Comparison of ENCODE assay signal across 8 cellular contexts in genomic region chr19:34359140-34359953, GRCh38. TPM values are rescaled to one million over a fixed set of nuclear protein-coding genes. Genes with fewer than 3 reads are reported as not detected.
DNase-seq lines count a peak whose midpoint lies in the region; ATAC-seq and TF ChIP-seq lines count a peak whose summit lies in the region.

No MANE protein-coding gene starts in this region.

- peak; percentile 80 to 94 (median 90) for DNase-seq in CD4-positive, alpha-beta T cell
- DNase-seq in NCI-H748 (lab: John Stamatoyannopoulos, UW; ENCODE audit: unreplicated experiment): peak; percentile 100
- peak; percentile 89 to 93 for DNase-seq in activated CD4-positive, alpha-beta T cell treated with anti-CD3 and anti-CD28 coated beads, Interleukin-2, amount 50 U/mL, for 4 hours
- DNase-seq in dorsolateral prefrontal cortex: peak; percentile 85 to 96 (median 93)
- peak; percentile 93 to 98 for DNase-seq in lower leg skin (ENCODE audit: low spot score in 2 of 2)
- peak; percentile 96 to 98 for DNase-seq in stimulated activated CD4-positive, alpha-beta T cell treated with anti-CD3 and anti-CD28 coated beads, Interleukin-4, amount 100 ng/mL, for 48 hours (ENCODE audit: low read depth in 2 of 2)

- TF ChIP-seq CTCF in CD4-positive, alpha-beta T cell (IDR thresholded peaks at IDR 0.05): peak; percentile 74
- TF ChIP-seq CTCF in dorsolateral prefrontal cortex (IDR thresholded peaks at IDR 0.05 in 54 of 56, conservative IDR thresholded peaks at IDR 0.05 in 2 of 56; ENCODE audit: low read depth in 1 of 56, partially characterized antibody in 56 of 56): peak; percentile 39 to 86 (median 72)
- TF ChIP-seq CTCF in lower leg skin (IDR thresholded peaks at IDR 0.05): no peak

- H3K9me3 Mint-ChIP-seq in CD4-positive, alpha-beta T cell: no peaks in the 10 kb centered on the region

- H3K36me3 Mint-ChIP-seq in CD4-positive, alpha-beta T cell (ENCODE audit: low read depth): peaks cover 8% of the 10 kb centered on the region

- no peaks in the 10 kb centered on the region for H3K27me3 Mint-ChIP-seq in CD4-positive, alpha-beta T cell

- H3K27ac ChIP-seq in CD4-positive, alpha-beta T cell (ENCODE audit: low read depth, low read length): peak overlapping the region; percentile 57
- H3K27ac ChIP-seq in dorsolateral prefrontal cortex: peak overlapping the region; percentile 67 to 97 (median 90)

- 6 to 9% methylated on average over 24 to 50 of the region's 61 CpGs for WGBS in lower leg skin, 2 donors

- no peaks in the 10 kb centered on the region for H3K9me3 ChIP-seq in CD4-positive, alpha-beta T cell (ENCODE audit: control insufficient read depth, low read length)

- intact Hi-C loops in CD4-positive, alpha-beta T cell (cut with DNase I, micrococcal nuclease): loop anchor here (1.0 to 2.0 kb wide), 3 partner anchors 45 to 71 kb away; partner anchors contain the start of gene PDCD2L (in 2 of the 2)
- intact Hi-C loops in dorsolateral prefrontal cortex (cut with DNase I): loop anchor here in 1 of 2 donors (5.0 kb wide), 1 partner anchor 187 kb away; the partner anchor contains the start of gene LSM14A
- intact Hi-C loops in lower leg skin (cut with DNase I; ENCODE audit: low total_unique reads): no loop called here

- peak; percentile 87 for ATAC-seq in CD4-positive, alpha-beta T cell (ENCODE audit: poor library complexity)
- ATAC-seq in GM19397 (IDR thresholded peaks at IDR 0.05; ENCODE audit: unreplicated experiment) (peak; percentile 97), HG03565 (IDR thresholded peaks at IDR 0.05; ENCODE audit: unreplicated experiment) (peak; percentile 91)

- peaks cover 31% of the 10 kb centered on the region for H3K4me1 Mint-ChIP-seq in CD4-positive, alpha-beta T cell (ENCODE audit: low read depth)

- no peak for TF ChIP-seq POLR2A in lower leg skin (IDR thresholded peaks at IDR 0.05)

- POLR2A ChIA-PET in CD4-positive, alpha-beta T cell (lab: Charles Lee): interaction anchor here (0.6 to 1.8 kb wide), 14 partner anchors 9 to 186 kb away, joined by 3 to 7 read pairs (median 4); partner anchors contain the start of genes LSM14A, PDCD2L and UBA2

- H3K4me3 Mint-ChIP-seq in CD4-positive, alpha-beta T cell: peak overlapping the region; percentile 89

- peak overlapping the region; percentile 37 to 80 (median 68) for H3K4me3 ChIP-seq in dorsolateral prefrontal cortex
- peak overlapping the region; percentile 22 for H3K4me3 ChIP-seq in lower leg skin (ENCODE audit: low read depth, poor library complexity, severe bottlenecking)

- H3K27ac Mint-ChIP-seq in CD4-positive, alpha-beta T cell: peak overlapping the region; percentile 90

- CTCF ChIA-PET in CD4-positive, alpha-beta T cell (lab: Charles Lee): interaction anchor here (0.6 to 1.8 kb wide), 6 partner anchors 11 to 71 kb away, joined by 3 to 5 read pairs (median 4); no protein-coding TSS in a partner anchor

- no peaks in the 10 kb centered on the region for H3K27me3 ChIP-seq in CD4-positive, alpha-beta T cell (ENCODE audit: control insufficient read depth, insufficient read depth, low read length)
- no peaks in the 10 kb centered on the region for H3K27me3 ChIP-seq in dorsolateral prefrontal cortex

RNA-seq across cellular contexts. Expression of gene GPI, which starts 5.6 kb away (rescaled TPM):
- 10 to 100 TPM; 85.0 to 86.0 TPM for total RNA-seq in CD4-positive, alpha-beta T cell
- 100 to 1,000 TPM; 264 to 683 (median 537) TPM for total RNA-seq in dorsolateral prefrontal cortex
- total RNA-seq in lower leg skin: 100 to 1,000 TPM; 117 to 195 (median 124) TPM

RNA-seq across cellular contexts. Expression of gene PDCD2L, which starts 44.9 kb away (rescaled TPM):
- total RNA-seq in CD4-positive, alpha-beta T cell: 1 to 10 TPM; 3.8 to 3.9 TPM
- 10 to 100 TPM in 94 of 120 experiments, 1 to 10 TPM in 26; 5.0 to 24.8 (median 12.6) TPM for total RNA-seq in dorsolateral prefrontal cortex
- total RNA-seq in lower leg skin: 10 to 100 TPM in 2 of 4 donors, 1 to 10 TPM in 2; 6.5 to 16.4 (median 12.6) TPM

Comparison
In these comparisons a context has a peak if more than half of its experiments do, and no peak if none do; other contexts are left out.
1. Peak in every context shown above with its lines: DNase-seq, ATAC-seq, H3K4me3 ChIP-seq and H3K27ac ChIP-seq.
2. CTCF ChIP-seq: peak in CD4-positive, alpha-beta T cell (single experiment) and dorsolateral prefrontal cortex (56 of 56); none in lower leg skin (0 of 3).